Comparison of ENCODE assay signal across 14 cellular contexts in genomic region chr11:63745304-63746170, GRCh38.
DNase-seq lines count a peak whose midpoint lies in the region; ATAC-seq and TF ChIP-seq lines count a peak whose summit lies in the region.
"Had no signal": no experiment of that assay in that cellular context is flagged by ENCODE, and none has a peak within 500 bp of the region (broad histone marks: within the 10 kb centered on the region; RNA-seq: fewer than 3 reads in every experiment).

No MANE protein-coding gene starts in this region.

- peak; percentile 25 for TF ChIP-seq CTCF in fibroblast of pulmonary artery (IDR thresholded peaks at IDR 0.05; ENCODE audit: low read length, missing control alignments)

- ATAC-seq in GM21528 (IDR thresholded peaks at IDR 0.05; ENCODE audit: low FRiP score, unreplicated experiment), result no peak
- ATAC-seq in GM18870 (IDR thresholded peaks at IDR 0.05; ENCODE audit: unreplicated experiment), result no peak
- no peak for ATAC-seq in GM21423 (IDR thresholded peaks at IDR 0.05; ENCODE audit: unreplicated experiment)

- DNase-seq in DMS53 (lab: John Stamatoyannopoulos, UW) (peak; percentile 12), DMS53 treated with DMSO at 0.1 percent for 48 hours (lab: John Stamatoyannopoulos, UW; ENCODE audit: unreplicated experiment) (no peak), RPMI8226 (peak; percentile 14), fibroblast of pulmonary artery (ENCODE audit: low read depth) (peak; percentile 33), superior temporal gyrus (ENCODE audit: extremely low spot score) (peak; percentile 56)
- DNase-seq: activated CD4-positive, alpha-beta memory T cell treated with anti-CD3 and anti-CD28 coated beads, Interleukin-2, amount 10 ng/mL, durations not matched to agents 7 days and 5 days; head of caudate nucleus; NCI-H1694 treated with DMSO at 0.1 percent for 48 hours; SHP77; stimulated activated CD4-positive, alpha-beta T cell treated with anti-CD3 and anti-CD28 coated beads, Interleukin-2, amount 100 ng/mL, for 48 hours; testis had no signal

- no peak overlapping the region for H3K4me3 ChIP-seq in fibroblast of pulmonary artery (replicated peaks; ENCODE audit: low read depth, low read length)
- H3K4me3 ChIP-seq: testis had no signal
